ENCODE assay signal across 2 cellular contexts in genomic region chr22:29218758-29219408, GRCh38.
TF ChIP-seq lines count a peak whose summit lies in the region.

No MANE protein-coding gene starts in this region.

TF ChIP-seq in A549, 52 proteins besides CTCF, POLR2A, EP300 and RAD21:
- TF ChIP-seq HDAC2 (IDR thresholded peaks at IDR 0.05) (no peak), MAZ (IDR thresholded peaks at IDR 0.05; ENCODE audit: borderline replicate concordance, low read depth, low read length) (no peak), EHMT2 (IDR thresholded peaks at IDR 0.05; ENCODE audit: low read depth) (no peak), BCL3 (IDR thresholded peaks at IDR 0.05) (no peak), ZSCAN20 (CRISPR knock-in tag; IDR thresholded peaks at IDR 0.05) (no peak), ZFP36 (IDR thresholded peaks at IDR 0.05; ENCODE audit: borderline replicate concordance, partially characterized antibody) (peak; percentile 31), CEBPB (IDR thresholded peaks at IDR 0.05) (no peak)

TF ChIP-seq in HepG2, 621 proteins besides CTCF, POLR2A, EP300 and RAD21:
- TF ChIP-seq ZNF768 (CRISPR knock-in tag; IDR thresholded peaks at IDR 0.05) (peak; percentile 99), HNRNPL (IDR thresholded peaks at IDR 0.05; ENCODE audit: low read depth, low read length) (no peak)
TF ChIP-seq in HepG2: peak in this region for 1.
